ENCODE assay signal across 8 cellular contexts in genomic region chr1:15799928-15800835, GRCh38. TPM values are rescaled to one million over a fixed set of nuclear protein-coding genes. Genes with fewer than 3 reads are reported as not detected.
A peak's percentile ranks its signal among the peaks of the same experiment; 100 is the strongest.
DNase-seq lines count a peak whose midpoint lies in the region; ATAC-seq, FAIRE-seq and TF ChIP-seq lines count a peak whose summit lies in the region.
"Had no signal": no experiment of that assay in that cellular context is flagged by ENCODE, and none has a peak within 500 bp of the region (broad histone marks: within the 10 kb centered on the region; RNA-seq: fewer than 3 reads in every experiment).

No MANE protein-coding gene starts in this region.

- in situ Hi-C loops in transverse colon (cut with MboI; ENCODE audit: low pct_ligation_motif_present in 1 of 4, low pct_unique_long_range_greater_than_20kb in 1 of 4, low sequenced_read_pairs in 3 of 4): loop anchor here (10.0 to 25.0 kb wide), 3 partner anchors 112 to 187 kb away; partner anchors contain the start of gene ZBTB17 (in 2 of the 4)

- H3K4me3 ChIP-seq in HUES6 (ENCODE audit: low read depth, low read length): peak overlapping the region; percentile 5; the same call in 1 of the 2 replicates
- peak overlapping the region in 2 of 3 experiments; percentile 15 to 61 for H3K4me3 ChIP-seq in keratinocyte (ENCODE audit: control insufficient read depth in 2 of 3, extremely low read depth in 1 of 3, insufficient read depth in 2 of 3, low read depth in 1 of 3, low read length in 3 of 3)
- no peak overlapping the region for H3K4me3 ChIP-seq in transverse colon

- TF ChIP-seq EP300 in transverse colon (IDR thresholded peaks at IDR 0.05; ENCODE audit: low read depth): peak; percentile 12

- WGBS in transverse colon (ENCODE audit: low coverage in 1 of 2), 2 donors: 40% methylated on average over 22 of the region's 22 CpGs; no CpG with 5 or more reads in 1 of the 2 donors

- H3K9me1 ChIP-seq in keratinocyte (ENCODE audit: control insufficient read depth, extremely low read depth, insufficient read depth, low read length): peaks cover 4% of the 10 kb centered on the region

- H3K79me2 ChIP-seq in keratinocyte (ENCODE audit: control insufficient read depth, insufficient read depth, low read length): no peaks in the 10 kb centered on the region

- ATAC-seq in HG03159 (IDR thresholded peaks at IDR 0.05; ENCODE audit: unreplicated experiment): no peak

- H3K9ac ChIP-seq in HUES6 (ENCODE audit: low read length): peak overlapping the region; percentile 18
- peak overlapping the region; percentile 89 for H3K9ac ChIP-seq in keratinocyte (ENCODE audit: control insufficient read depth, extremely low read depth, insufficient read depth, low read length)

- peak; percentile 100 for DNase-seq in keratinocyte (ENCODE audit: low read depth, low spot score)
- DNase-seq in transverse colon: peak; percentile 92
- DNase-seq in T-helper 1 cell: no peak
- no peak for DNase-seq in NCI-H2107 (lab: John Stamatoyannopoulos, UW)
- DNase-seq: NCI-H524 treated with DMSO at 0.1 percent for 48 hours had no signal

- intact Hi-C loops in transverse colon (cut with DNase I; ENCODE audit: low total_unique reads): loop anchor here (10.0 kb wide), 1 partner anchor 255 kb away; no protein-coding TSS in a partner anchor

- H4K20me1 ChIP-seq in keratinocyte (ENCODE audit: control insufficient read depth, extremely low read depth, insufficient read depth, low read length): no peaks in the 10 kb centered on the region

- peak overlapping the region; percentile 88 for H3K4me2 ChIP-seq in keratinocyte (ENCODE audit: control insufficient read depth, extremely low read depth, insufficient read depth, low read depth, low read length)

- H2AFZ ChIP-seq in keratinocyte (ENCODE audit: control insufficient read depth, low read length): peak overlapping the region; percentile 63

- peak; percentile 56 for TF ChIP-seq POLR2A in transverse colon (IDR thresholded peaks at IDR 0.05)

- TF ChIP-seq CTCF in VCaP (conservative IDR thresholded peaks at IDR 0.05) (no peak), keratinocyte (optimal IDR thresholded peaks at IDR 0.05 in 1 of 3, IDR thresholded peaks at IDR 0.05 in 1 of 3, conservative IDR thresholded peaks at IDR 0.05 in 1 of 3; ENCODE audit: extremely low read depth in 1 of 3, insufficient read depth in 2 of 3, low read length in 3 of 3) (no peak), transverse colon (IDR thresholded peaks at IDR 0.05) (no peak)

- H3K36me3 ChIP-seq in HUES6 (ENCODE audit: control insufficient read depth, insufficient read depth, low read length) (no peaks in the 10 kb centered on the region), keratinocyte (ENCODE audit: control insufficient read depth in 2 of 2, extremely low read depth in 1 of 2, insufficient read depth in 2 of 2, low read length in 2 of 2) (no peaks in the 10 kb centered on the region), transverse colon (no peaks in the 10 kb centered on the region)

- H3K27me3 ChIP-seq in HUES6 (ENCODE audit: control insufficient read depth, insufficient read depth, low read length) (no peaks in the 10 kb centered on the region), keratinocyte (ENCODE audit: control insufficient read depth, extremely low read depth, insufficient read depth, low read length) (no peaks in the 10 kb centered on the region), transverse colon (no peaks in the 10 kb centered on the region)

- peak overlapping the region; percentile 52; the same call in 1 of the 2 replicates for H3K27ac ChIP-seq in HUES6 (ENCODE audit: low read depth, low read length)
- peak overlapping the region; percentile 75 for H3K27ac ChIP-seq in VCaP
- peak overlapping the region; percentile 99 for H3K27ac ChIP-seq in keratinocyte (ENCODE audit: control insufficient read depth, insufficient read depth, low read length)
- peak overlapping the region; percentile 75 to 82 (median 76) for H3K27ac ChIP-seq in transverse colon

- no peaks in the 10 kb centered on the region for H3K9me3 ChIP-seq in HUES6 (ENCODE audit: control insufficient read depth, insufficient read depth, low read depth, low read length)
- no peaks in the 10 kb centered on the region for H3K9me3 ChIP-seq in keratinocyte (ENCODE audit: control insufficient read depth, low read depth, low read length)
- no peaks in the 10 kb centered on the region for H3K9me3 ChIP-seq in transverse colon

- H3K4me1 ChIP-seq in HUES6 (ENCODE audit: control insufficient read depth, insufficient read depth, low read length): peaks cover 29% of the 10 kb centered on the region
- peaks cover 61% of the 10 kb centered on the region for H3K4me1 ChIP-seq in keratinocyte (ENCODE audit: control insufficient read depth, extremely low read depth, insufficient read depth, low read length)
- peaks cover 14 to 57% (median 47%) of the 10 kb centered on the region in 4 donors for H3K4me1 ChIP-seq in transverse colon

- dilution Hi-C loops in keratinocyte (cut with MboI; ENCODE audit: extremely low pct_ligation_motif_present, low sequenced_read_pairs): no loop called here

- peak; percentile 66 for FAIRE-seq in keratinocyte (lab: Jason Lieb, UNC)

RNA-seq across cellular contexts. Expression of gene UQCRHL, which starts 7.3 kb away (rescaled TPM):
- polyA plus RNA-seq in keratinocyte: 2.6 to 14.0 TPM (median 4.6 TPM) in 3 replicates
- polyA plus RNA-seq in keratinocyte (2011; ENCODE audit: low read depth): 2.5 TPM
- polyA plus RNA-seq in keratinocyte (2011; cell fraction: cytosol; rRNA removed): 6.8 and 8.4 TPM in 2 replicates
- polyA plus RNA-seq in keratinocyte (2011; cell fraction: nucleus; rRNA removed): 2.1 TPM in 2 replicates
- polyA plus RNA-seq in keratinocyte (2012; ENCODE audit: low replicate concordance): 2.6 and 4.3 TPM in 2 replicates
- 0.23 to 0.77 TPM in 2 of 3 replicates, not detected in the other for polyA minus RNA-seq in keratinocyte
- 8.2 TPM for polyA minus RNA-seq in keratinocyte (2011; cell fraction: cytosol; rRNA and poly(A)+ RNA removed)
- 0.21 TPM in 1 of 2 replicates, not detected in the other for polyA minus RNA-seq in keratinocyte (2011; cell fraction: nucleus; rRNA and poly(A)+ RNA removed)
- 1 to 10 TPM in 3 of 4 donors, under 1 TPM in 1; 0.75 to 3.0 (median 1.7) TPM for total RNA-seq in transverse colon

RNA-seq across cellular contexts. Expression of gene FBLIM1, which starts 41.6 kb away (rescaled TPM):
- 144 to 223 TPM (median 185 TPM) in 3 replicates for polyA plus RNA-seq in keratinocyte
- 23.5 TPM for polyA plus RNA-seq in keratinocyte (2011; ENCODE audit: low read depth)
- polyA plus RNA-seq in keratinocyte (2011; cell fraction: cytosol; rRNA removed): 117 and 227 TPM in 2 replicates
- 304 and 450 TPM in 2 replicates for polyA plus RNA-seq in keratinocyte (2011; cell fraction: nucleus; rRNA removed)
- 121 and 176 TPM in 2 replicates for polyA plus RNA-seq in keratinocyte (2012; ENCODE audit: low replicate concordance)
- polyA minus RNA-seq in keratinocyte: 87.9 to 246 TPM (median 131 TPM) in 3 replicates
- polyA minus RNA-seq in keratinocyte (2011; cell fraction: cytosol; rRNA and poly(A)+ RNA removed): 300 TPM
- 125 and 154 TPM in 2 replicates for polyA minus RNA-seq in keratinocyte (2011; cell fraction: nucleus; rRNA and poly(A)+ RNA removed)
- 100 to 1,000 TPM; 140 to 411 (median 311) TPM for total RNA-seq in transverse colon

RNA-seq across cellular contexts. Expression of gene SPEN, which starts 47.3 kb away (rescaled TPM):
- 4.9 to 9.1 TPM (median 8.9 TPM) in 3 replicates for polyA plus RNA-seq in keratinocyte
- 22.5 TPM for polyA plus RNA-seq in keratinocyte (2011; ENCODE audit: low read depth)
- polyA plus RNA-seq in keratinocyte (2011; cell fraction: cytosol; rRNA removed): 6.3 and 6.9 TPM in 2 replicates
- 46.7 and 46.9 TPM in 2 replicates for polyA plus RNA-seq in keratinocyte (2011; cell fraction: nucleus; rRNA removed)
- polyA plus RNA-seq in keratinocyte (2012; ENCODE audit: low replicate concordance): 25.0 and 35.6 TPM in 2 replicates
- 18.8 to 84.5 TPM (median 42.0 TPM) in 3 replicates for polyA minus RNA-seq in keratinocyte
- 6.7 TPM for polyA minus RNA-seq in keratinocyte (2011; cell fraction: cytosol; rRNA and poly(A)+ RNA removed)
- 30.5 and 60.2 TPM in 2 replicates for polyA minus RNA-seq in keratinocyte (2011; cell fraction: nucleus; rRNA and poly(A)+ RNA removed)
- 10 to 100 TPM; 28.4 to 81.9 (median 42.6) TPM for total RNA-seq in transverse colon

RNA-seq across cellular contexts. Expression of gene TMEM82, which starts 57.9 kb away (rescaled TPM):
- not detected in 3 replicates for polyA plus RNA-seq in keratinocyte
- polyA plus RNA-seq in keratinocyte (2011; ENCODE audit: low read depth): not detected
- not detected in 2 replicates for polyA plus RNA-seq in keratinocyte (2011; cell fraction: cytosol; rRNA removed)
- polyA plus RNA-seq in keratinocyte (2011; cell fraction: nucleus; rRNA removed): not detected in 2 replicates
- polyA plus RNA-seq in keratinocyte (2012; ENCODE audit: low replicate concordance): not detected in 2 replicates
- not detected in 3 replicates for polyA minus RNA-seq in keratinocyte
- polyA minus RNA-seq in keratinocyte (2011; cell fraction: cytosol; rRNA and poly(A)+ RNA removed): not detected
- polyA minus RNA-seq in keratinocyte (2011; cell fraction: nucleus; rRNA and poly(A)+ RNA removed): not detected in 2 replicates
- 10 to 100 TPM in 3 of 4 donors, 1 to 10 TPM in 1; 1.8 to 30.3 (median 19.2) TPM for total RNA-seq in transverse colon

Comparison
In these comparisons a context has a peak if more than half of its experiments do, and no peak if none do; other contexts are left out.
1. H3K4me3 ChIP-seq: peak in HUES6 (single experiment) and keratinocyte (2 of 3); none in transverse colon (0 of 4).
2. DNase-seq: peak in keratinocyte (single experiment) and transverse colon (single experiment); none in T-helper 1 cell (0 of 5) and NCI-H2107 (single experiment).
3. Peak in every context shown above with its lines, with median percentiles within 50 percentile points of each other: H3K27ac ChIP-seq.